ENCODE assay signal across 19 cellular contexts in the genomic region with DNA sequence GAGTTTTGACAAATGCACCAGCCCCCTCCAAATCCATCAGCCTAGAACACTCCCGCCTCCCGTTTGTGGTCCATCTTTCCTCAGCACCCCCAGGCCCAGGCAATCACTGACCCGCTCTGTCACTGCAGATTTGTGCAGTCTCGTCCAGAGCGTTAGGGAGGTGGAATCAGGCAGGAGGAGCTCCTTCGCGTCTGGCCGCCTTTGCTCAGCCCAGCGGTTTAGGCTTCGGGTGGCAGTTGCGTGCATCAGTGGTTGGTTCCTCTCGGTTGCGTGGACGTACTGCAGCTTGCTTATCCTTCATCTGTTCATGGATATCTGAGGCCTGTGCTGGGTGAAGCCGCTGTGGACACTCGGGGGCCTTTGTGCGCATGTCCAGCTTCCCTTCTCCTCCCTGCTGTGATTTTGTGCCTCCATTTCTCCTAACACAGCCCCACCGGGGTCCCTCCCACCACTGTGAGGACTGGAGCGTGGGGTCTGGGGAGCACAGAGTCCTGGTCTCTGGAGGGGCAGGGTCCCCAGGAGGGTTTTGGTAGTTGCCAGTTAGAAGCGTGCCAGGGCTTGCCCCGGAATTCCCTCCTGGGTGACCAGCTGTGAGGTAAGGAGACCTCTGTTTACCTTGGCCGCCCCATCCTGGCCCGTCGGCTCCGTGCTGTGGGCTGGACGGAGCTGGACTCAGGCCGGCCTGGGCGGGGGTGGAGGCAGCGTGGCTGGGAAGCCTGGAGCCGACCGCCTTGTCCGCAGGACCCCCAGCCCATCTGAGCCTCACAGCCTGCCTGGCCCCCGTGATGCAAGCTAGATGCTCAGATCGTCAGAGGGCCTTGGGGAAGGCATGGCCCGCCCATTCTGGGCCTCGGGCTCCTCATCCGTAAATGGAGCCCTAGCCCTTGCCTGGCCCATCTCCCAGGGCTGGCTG. TPM values are rescaled to one million over a fixed set of nuclear protein-coding genes. Genes with fewer than 3 reads are reported as not detected.
A peak's percentile ranks its signal among the peaks of the same experiment; 100 is the strongest.
DNase-seq lines count a peak whose midpoint lies in the region; ATAC-seq and TF ChIP-seq lines count a peak whose summit lies in the region.
"Had no signal": no experiment of that assay in that cellular context is flagged by ENCODE, and none has a peak within 500 bp of the region (broad histone marks: within the 10 kb centered on the region; RNA-seq: fewer than 3 reads in every experiment).

No MANE protein-coding gene starts in this region.

- POLR2A ChIA-PET in CD8-positive, alpha-beta T cell (lab: Charles Lee) = no interaction called here

- intact Hi-C loops in left cardiac atrium (cut with DNase I) (no loop called here), left ventricle myocardium superior (cut with micrococcal nuclease) (no loop called here), aorta (cut with DNase I) (no loop called here)
- intact Hi-C loops in CD8-positive, alpha-beta T cell (cut with DNase I, micrococcal nuclease) = no loop called here

- no peak overlapping the region for H3K27ac Mint-ChIP-seq in glutamatergic neuron (ENCODE audit: unreplicated experiment)
- H3K27ac Mint-ChIP-seq in CD8-positive, alpha-beta T cell = no peak overlapping the region

- DNase-seq in left cardiac atrium (peak; percentile 64), left ventricle myocardium superior (no peak), SHP77 (lab: John Stamatoyannopoulos, UW) (peak; percentile 27 to 54), kidney glomerular epithelial cell (lab: John Stamatoyannopoulos, UW) (peak; percentile 2), aorta (peak; percentile 83 to 94), glutamatergic neuron (no peak), NCI-H1694 treated with DMSO at 0.1 percent for 48 hours (lab: John Stamatoyannopoulos, UW) (no peak)
- no peak for DNase-seq in CD8-positive, alpha-beta T cell
- DNase-seq: activated CD4-positive, alpha-beta T cell treated with anti-CD3 and anti-CD28 coated beads, Interleukin-2, amount 50 U/mL, for 1 hour; activated T-cell treated with anti-CD3 and anti-CD28 coated beads, Interleukin-2, amount 50 U/mL, for 1 hour; Calu3; central memory CD4-positive, alpha-beta T cell; NCI-H187; NCI-H446; OCI-M1; upper lobe of left lung had no signal

- no peaks in the 10 kb centered on the region for H3K36me3 ChIP-seq in aorta (ENCODE audit: control insufficient read depth in 1 of 2, insufficient read depth in 2 of 2, low read length in 1 of 2)
- no peaks in the 10 kb centered on the region for H3K36me3 ChIP-seq in CD8-positive, alpha-beta T cell (ENCODE audit: insufficient read depth, low read length)

- H3K9me3 Mint-ChIP-seq in glutamatergic neuron (ENCODE audit: unreplicated experiment) = peaks cover 7% of the 10 kb centered on the region
- no peaks in the 10 kb centered on the region for H3K9me3 Mint-ChIP-seq in CD8-positive, alpha-beta T cell
- H3K9me3 Mint-ChIP-seq: nephron had no signal

- H3K4me3 ChIP-seq in aorta (ENCODE audit: low read length in 2 of 2) = no peak overlapping the region
- no peak overlapping the region for H3K4me3 ChIP-seq in CD8-positive, alpha-beta T cell (ENCODE audit: low read depth, low read length)
- H3K4me3 ChIP-seq: upper lobe of left lung had no signal

- peak; percentile 19 to 23 for ATAC-seq in left cardiac atrium
- no peak for ATAC-seq in left ventricle myocardium superior
- peak; percentile 73 for ATAC-seq in aorta (ENCODE audit: low FRiP score)
- ATAC-seq in CD8-positive, alpha-beta T cell = no peak

- peaks cover 7% of the 10 kb centered on the region for H3K27me3 Mint-ChIP-seq in glutamatergic neuron (ENCODE audit: unreplicated experiment)
- no peaks in the 10 kb centered on the region for H3K27me3 Mint-ChIP-seq in CD8-positive, alpha-beta T cell (ENCODE audit: low read depth)

- CTCF ChIA-PET in CD8-positive, alpha-beta T cell (lab: Charles Lee) = interaction anchor here (0.9 to 2.2 kb wide), 3 partner anchors 57 to 154 kb away, joined by 3 to 7 read pairs (median 3); no protein-coding TSS in a partner anchor

- no peaks in the 10 kb centered on the region for H3K36me3 Mint-ChIP-seq in glutamatergic neuron (ENCODE audit: unreplicated experiment)
- peaks cover 21% of the 10 kb centered on the region for H3K36me3 Mint-ChIP-seq in CD8-positive, alpha-beta T cell

- no peak overlapping the region for H3K4me3 Mint-ChIP-seq in glutamatergic neuron (ENCODE audit: unreplicated experiment)
- H3K4me3 Mint-ChIP-seq in CD8-positive, alpha-beta T cell = no peak overlapping the region
- H3K4me3 Mint-ChIP-seq: nephron had no signal

- H3K4me1 Mint-ChIP-seq in glutamatergic neuron (ENCODE audit: low read depth, unreplicated experiment) = peaks cover 23% of the 10 kb centered on the region
- peaks cover 18% of the 10 kb centered on the region for H3K4me1 Mint-ChIP-seq in CD8-positive, alpha-beta T cell (ENCODE audit: low read depth)

- H3K9me3 ChIP-seq in aorta (ENCODE audit: control insufficient read depth, low read length) = no peaks in the 10 kb centered on the region
- no peaks in the 10 kb centered on the region for H3K9me3 ChIP-seq in CD8-positive, alpha-beta T cell (ENCODE audit: low read length)
- H3K9me3 ChIP-seq: upper lobe of left lung had no signal

- peak overlapping the region; percentile 10 to 42 for H3K27ac ChIP-seq in aorta (ENCODE audit: low read depth in 1 of 2, low read length in 2 of 2)
- no peak overlapping the region for H3K27ac ChIP-seq in CD8-positive, alpha-beta T cell (ENCODE audit: low read depth, low read length)
- H3K27ac ChIP-seq: KMS-11, upper lobe of left lung had no signal

- H3K27me3 ChIP-seq in aorta (ENCODE audit: control insufficient read depth in 1 of 2, insufficient read depth in 2 of 2, low read length in 1 of 2) = no peaks in the 10 kb centered on the region
- H3K27me3 ChIP-seq in CD8-positive, alpha-beta T cell (ENCODE audit: insufficient read depth, low read length) = no peaks in the 10 kb centered on the region
- H3K27me3 ChIP-seq: upper lobe of left lung had no signal

- WGBS in aorta, 2 donors = 29 to 30% methylated on average over 37 of the region's 37 CpGs

- no peak for TF ChIP-seq CTCF in glutamatergic neuron (IDR thresholded peaks at IDR 0.05; ENCODE audit: partially characterized antibody, unreplicated experiment)
- no peak for TF ChIP-seq CTCF in CD8-positive, alpha-beta T cell (IDR thresholded peaks at IDR 0.05)

- no peaks in the 10 kb centered on the region for H3K4me1 ChIP-seq in aorta (ENCODE audit: control insufficient read depth in 1 of 2, insufficient read depth in 2 of 2, low read length in 2 of 2)
- H3K4me1 ChIP-seq in CD8-positive, alpha-beta T cell (ENCODE audit: insufficient read depth, low read length) = peaks cover 19% of the 10 kb centered on the region

RNA-seq across cellular contexts. Expression of gene P2RX1, which starts 4.9 kb away (rescaled TPM):
- 1 to 10 TPM in 1 of 2 donors, under 1 TPM in 1; 0.62 to 3.5 TPM for total RNA-seq in left cardiac atrium
- total RNA-seq in left ventricle myocardium superior = 0.17 TPM
- 1 to 10 TPM; 3.5 to 4.7 TPM for total RNA-seq in aorta
- 1 to 10 TPM in 1 of 2 donors, under 1 TPM in 1; 0.50 to 1.6 TPM for polyA plus RNA-seq in aorta
- 2.1 TPM for total RNA-seq in glutamatergic neuron (ENCODE audit: unreplicated experiment)
- under 1 TPM; 0.67 to 0.95 TPM for total RNA-seq in CD8-positive, alpha-beta T cell
- total RNA-seq: Calu3, frontal cortex had no signal

RNA-seq across cellular contexts. Expression of gene CAMKK1, which starts 28.3 kb away (rescaled TPM):
- 1 to 10 TPM; 4.1 to 5.1 TPM for total RNA-seq in left cardiac atrium
- 3.4 TPM for total RNA-seq in left ventricle myocardium superior
- total RNA-seq in aorta = 10 to 100 TPM in 1 of 2 donors, 1 to 10 TPM in 1; 5.1 to 11.2 TPM
- polyA plus RNA-seq in aorta = 1 to 10 TPM; 1.6 to 4.2 TPM
- 41.3 TPM for total RNA-seq in glutamatergic neuron (ENCODE audit: unreplicated experiment)
- total RNA-seq in CD8-positive, alpha-beta T cell = 1 to 10 TPM; 5.3 to 5.9 TPM

RNA-seq across cellular contexts. Expression of gene ATP2A3, which starts 43.0 kb away (rescaled TPM):
- 10 to 100 TPM in 1 of 2 donors, 1 to 10 TPM in 1; 8.6 to 12.0 TPM for total RNA-seq in left cardiac atrium
- 5.8 TPM for total RNA-seq in left ventricle myocardium superior
- total RNA-seq in aorta = 10 to 100 TPM; 28.7 to 32.1 TPM
- polyA plus RNA-seq in aorta = 10 to 100 TPM in 1 of 2 donors, 1 to 10 TPM in 1; 7.5 to 88.7 TPM
- total RNA-seq in glutamatergic neuron (ENCODE audit: unreplicated experiment) = 97.8 TPM
- total RNA-seq in CD8-positive, alpha-beta T cell = 100 to 1,000 TPM; 197 to 200 TPM

Comparison
In these comparisons a context has a peak if more than half of its experiments do, and no peak if none do; other contexts are left out.
1. ATAC-seq: peak in left cardiac atrium (2 of 2) and aorta (single experiment); none in left ventricle myocardium superior (single experiment) and CD8-positive, alpha-beta T cell (single experiment).
2. DNase-seq: peak in left cardiac atrium (single experiment), SHP77 (2 of 2), kidney glomerular epithelial cell (single experiment) and aorta (2 of 2); none in left ventricle myocardium superior (single experiment), glutamatergic neuron (single experiment), CD8-positive, alpha-beta T cell (0 of 7) and NCI-H1694 treated with DMSO at 0.1 percent for 48 hours (single experiment).